8 cellular contexts compared by ENCODE assay signal in the genomic region with DNA sequence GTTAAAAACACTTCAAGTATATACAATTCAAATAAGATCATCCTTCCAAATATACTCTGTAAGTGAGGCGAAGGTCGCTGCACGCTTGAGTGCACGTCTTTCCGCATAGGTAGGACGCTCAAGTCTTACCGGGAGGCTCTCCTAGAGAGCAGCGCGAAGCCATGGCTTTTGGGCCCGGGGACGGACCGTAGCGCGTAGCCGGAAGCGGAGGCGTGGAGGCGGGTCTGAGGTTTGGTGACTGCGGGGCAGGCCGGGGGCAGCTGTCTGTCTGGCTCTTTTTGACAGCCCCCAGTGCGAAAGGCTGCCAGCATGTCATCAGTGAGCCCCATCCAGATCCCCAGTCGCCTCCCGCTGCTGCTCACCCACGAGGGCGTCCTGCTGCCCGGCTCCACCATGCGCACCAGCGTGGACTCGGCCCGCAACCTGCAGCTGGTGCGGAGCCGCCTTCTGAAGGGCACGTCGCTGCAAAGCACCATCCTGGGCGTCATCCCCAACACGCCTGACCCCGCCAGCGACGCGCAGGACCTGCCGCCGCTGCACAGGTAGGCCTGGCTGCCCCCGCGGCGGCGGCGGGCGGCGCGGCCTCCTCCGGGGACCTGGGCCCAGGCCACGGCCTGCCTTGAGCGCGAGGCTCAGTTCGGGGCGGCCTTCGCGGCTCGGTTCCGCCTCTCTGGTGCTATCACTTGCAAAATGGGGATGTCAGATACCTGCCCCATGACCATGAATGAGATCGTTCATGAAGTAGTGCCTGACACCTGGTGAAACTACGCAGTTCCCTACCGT. TPM values are rescaled to one million over a fixed set of nuclear protein-coding genes. Genes with fewer than 3 reads are reported as not detected.
DNase-seq lines count a peak whose midpoint lies in the region; ATAC-seq and TF ChIP-seq lines count a peak whose summit lies in the region.

A gene with protein sequence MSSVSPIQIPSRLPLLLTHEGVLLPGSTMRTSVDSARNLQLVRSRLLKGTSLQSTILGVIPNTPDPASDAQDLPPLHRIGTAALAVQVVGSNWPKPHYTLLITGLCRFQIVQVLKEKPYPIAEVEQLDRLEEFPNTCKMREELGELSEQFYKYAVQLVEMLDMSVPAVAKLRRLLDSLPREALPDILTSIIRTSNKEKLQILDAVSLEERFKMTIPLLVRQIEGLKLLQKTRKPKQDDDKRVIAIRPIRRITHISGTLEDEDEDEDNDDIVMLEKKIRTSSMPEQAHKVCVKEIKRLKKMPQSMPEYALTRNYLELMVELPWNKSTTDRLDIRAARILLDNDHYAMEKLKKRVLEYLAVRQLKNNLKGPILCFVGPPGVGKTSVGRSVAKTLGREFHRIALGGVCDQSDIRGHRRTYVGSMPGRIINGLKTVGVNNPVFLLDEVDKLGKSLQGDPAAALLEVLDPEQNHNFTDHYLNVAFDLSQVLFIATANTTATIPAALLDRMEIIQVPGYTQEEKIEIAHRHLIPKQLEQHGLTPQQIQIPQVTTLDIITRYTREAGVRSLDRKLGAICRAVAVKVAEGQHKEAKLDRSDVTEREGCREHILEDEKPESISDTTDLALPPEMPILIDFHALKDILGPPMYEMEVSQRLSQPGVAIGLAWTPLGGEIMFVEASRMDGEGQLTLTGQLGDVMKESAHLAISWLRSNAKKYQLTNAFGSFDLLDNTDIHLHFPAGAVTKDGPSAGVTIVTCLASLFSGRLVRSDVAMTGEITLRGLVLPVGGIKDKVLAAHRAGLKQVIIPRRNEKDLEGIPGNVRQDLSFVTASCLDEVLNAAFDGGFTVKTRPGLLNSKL (plus strand): TSS at position 221 of the 783 bp plus-strand sequence. CDS start 89 bp downstream, at position 310.

- H3K9me3 Mint-ChIP-seq in activated CD4-positive, alpha-beta T cell treated with anti-CD3 and anti-CD28 coated beads, Interleukin-2, amount 10 ng/mL, durations not matched to agents 24 days and 14 days: peaks cover 6% of the 10 kb centered on the region

- peaks cover 2% of the 10 kb centered on the region for H3K27me3 Mint-ChIP-seq in activated CD4-positive, alpha-beta T cell treated with anti-CD3 and anti-CD28 coated beads, Interleukin-2, amount 10 ng/mL, durations not matched to agents 24 days and 14 days

- no peaks in the 10 kb centered on the region for H3K36me3 ChIP-seq in BE2C

- H3K4me3 ChIP-seq in BE2C (ENCODE audit: low read depth, low read length): peak within 1 kb of the TSS; percentile 87
- peak within 1 kb of the TSS; percentile 93 for H3K4me3 ChIP-seq in coronary artery

- H3K4me1 Mint-ChIP-seq in activated CD4-positive, alpha-beta T cell treated with anti-CD3 and anti-CD28 coated beads, Interleukin-2, amount 10 ng/mL, durations not matched to agents 24 days and 14 days: peaks cover 16% of the 10 kb centered on the region

- H3K4me1 ChIP-seq in BE2C: no peaks in the 10 kb centered on the region

- H3K27me3 ChIP-seq in BE2C: no peaks in the 10 kb centered on the region

- DNase-seq in BE2C (peak; percentile 89), GM19238 (ENCODE audit: insufficient read length, low spot score) (peak; percentile 79), NCI-H524 treated with DMSO at 0.1 percent for 48 hours (lab: John Stamatoyannopoulos, UW) (peak; percentile 71), coronary artery (ENCODE audit: low spot score) (peak; percentile 92), left colon (peak; percentile 91 to 94)
- peak; percentile 98 for DNase-seq in activated CD4-positive, alpha-beta T cell treated with anti-CD3 and anti-CD28 coated beads, Interleukin-2, amount 10 ng/mL, durations not matched to agents 24 days and 14 days
- peak; percentile 87 to 88 for DNase-seq in stimulated activated CD4-positive, alpha-beta T cell treated with anti-CD3 and anti-CD28 coated beads, Interleukin-1b, Interleukin-23, amount 100 ng/mL, for 4 hours (ENCODE audit: low read depth in 2 of 2)

- peak within 1 kb of the TSS; percentile 90 for H3K4me3 Mint-ChIP-seq in activated CD4-positive, alpha-beta T cell treated with anti-CD3 and anti-CD28 coated beads, Interleukin-2, amount 10 ng/mL, durations not matched to agents 24 days and 14 days

- no peaks in the 10 kb centered on the region for H3K9me3 ChIP-seq in BE2C

- peak within 1 kb of the TSS; percentile 91 for H3K27ac Mint-ChIP-seq in activated CD4-positive, alpha-beta T cell treated with anti-CD3 and anti-CD28 coated beads, Interleukin-2, amount 10 ng/mL, durations not matched to agents 24 days and 14 days

- intact Hi-C loops in activated CD4-positive, alpha-beta T cell treated with anti-CD3 and anti-CD28 coated beads, Interleukin-2, amount 10 ng/mL, durations not matched to agents 24 days and 14 days (cut with micrococcal nuclease): loop anchor here (1.0 to 10.0 kb wide), 5 partner anchors 12 to 1272 kb away; partner anchors contain the start of genes DNAJA2, N4BP1 and NETO2
- intact Hi-C loops in left colon (cut with DNase I, micrococcal nuclease): no loop called here

- H3K27ac ChIP-seq in coronary artery: peak within 1 kb of the TSS; percentile 84 to 94

- ATAC-seq in HG03442 (IDR thresholded peaks at IDR 0.05; ENCODE audit: unreplicated experiment) (peak; percentile 96), left colon (peak; percentile 98)

- TF ChIP-seq CTCF in BE2C (IDR thresholded peaks at IDR 0.05; ENCODE audit: low read depth, low read length) (no peak), coronary artery (IDR thresholded peaks at IDR 0.05) (no peak)

- peaks cover 7% of the 10 kb centered on the region for H3K36me3 Mint-ChIP-seq in activated CD4-positive, alpha-beta T cell treated with anti-CD3 and anti-CD28 coated beads, Interleukin-2, amount 10 ng/mL, durations not matched to agents 24 days and 14 days (ENCODE audit: low read depth)

RNA-seq across cellular contexts. Expression of the gene that starts here (rescaled TPM):
- polyA plus RNA-seq in BE2C (2012; ENCODE audit: insufficient read depth, insufficient read length, low read depth): 31.8 TPM
- 57.3 and 58.9 TPM in 2 replicates for total RNA-seq in activated CD4-positive, alpha-beta T cell treated with anti-CD3 and anti-CD28 coated beads, Interleukin-2, amount 10 ng/mL, durations not matched to agents 24 days and 14 days
- total RNA-seq in left colon: 10 to 100 TPM; 62.8 to 64.1 TPM

Comparison
In these comparisons a context has a peak if more than half of its experiments do, and no peak if none do; other contexts are left out.
1. Peak in every context shown above with its lines: DNase-seq, ATAC-seq, H3K4me3 ChIP-seq and H3K27ac ChIP-seq.